In the genomic region with DNA sequence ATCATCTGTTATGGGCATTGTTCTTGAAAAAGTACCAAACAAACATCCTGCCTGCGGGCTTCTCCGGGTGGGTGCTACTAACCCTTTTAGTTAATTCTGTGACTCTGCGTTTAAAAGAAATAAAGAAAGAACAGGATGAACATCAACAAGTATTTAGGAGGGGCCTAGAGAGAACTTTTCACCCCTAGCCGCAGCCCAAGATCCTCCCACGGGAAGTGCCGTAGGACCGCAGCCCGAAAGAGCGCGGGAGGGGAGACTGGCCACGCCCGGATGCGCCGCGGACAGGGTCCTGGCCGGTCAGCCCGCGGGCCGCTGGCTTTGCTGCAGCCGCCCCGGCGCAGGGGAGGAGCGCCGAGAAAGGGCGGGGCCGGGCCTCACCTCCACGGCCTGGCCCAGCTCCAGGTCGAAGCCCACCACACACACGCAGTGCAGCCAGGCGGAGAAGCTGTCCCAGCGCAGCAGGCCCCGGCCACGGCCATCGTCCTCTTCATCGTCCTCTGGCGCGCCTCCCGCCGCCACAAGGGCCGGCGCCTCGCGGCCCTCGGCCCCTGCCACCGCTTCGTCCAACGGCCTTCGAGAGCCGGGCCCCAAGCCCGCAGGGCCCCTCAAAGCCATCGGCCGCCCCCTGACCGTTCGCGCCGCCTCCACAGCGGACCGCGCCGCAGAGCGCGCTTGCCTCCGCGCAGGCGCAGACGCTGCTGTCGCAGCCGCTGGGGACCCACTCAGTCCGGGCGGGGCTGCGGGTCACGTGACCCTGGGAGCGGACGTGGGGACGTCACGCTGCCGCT, we compare ENCODE assay signal across 8 cellular contexts. TPM values are rescaled to one million over a fixed set of nuclear protein-coding genes. Genes with fewer than 3 reads are reported as not detected.
DNase-seq lines count a peak whose midpoint lies in the region; ATAC-seq, FAIRE-seq and TF ChIP-seq lines count a peak whose summit lies in the region.

A gene with protein sequence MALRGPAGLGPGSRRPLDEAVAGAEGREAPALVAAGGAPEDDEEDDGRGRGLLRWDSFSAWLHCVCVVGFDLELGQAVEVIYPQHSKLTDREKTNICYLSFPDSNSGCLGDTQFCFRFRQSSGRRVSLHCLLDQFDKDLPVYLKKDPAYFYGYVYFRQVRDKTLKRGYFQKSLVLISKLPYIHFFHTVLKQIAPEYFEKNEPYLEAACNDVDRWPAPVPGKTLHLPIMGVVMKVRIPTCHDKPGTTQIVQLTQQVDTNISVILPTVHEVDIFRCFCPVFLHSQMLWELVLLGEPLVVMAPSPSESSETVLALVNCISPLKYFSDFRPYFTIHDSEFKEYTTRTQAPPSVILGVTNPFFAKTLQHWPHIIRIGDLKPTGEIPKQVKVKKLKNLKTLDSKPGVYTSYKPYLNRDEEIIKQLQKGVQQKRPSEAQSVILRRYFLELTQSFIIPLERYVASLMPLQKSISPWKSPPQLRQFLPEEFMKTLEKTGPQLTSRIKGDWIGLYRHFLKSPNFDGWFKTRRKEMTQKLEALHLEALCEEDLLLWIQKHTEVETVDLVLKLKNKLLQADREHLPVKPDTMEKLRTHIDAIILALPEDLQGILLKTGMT (minus strand): TSS at position 674 of the 788 bp plus-strand sequence. CDS start 59 bp downstream, at position 615.

- in situ Hi-C loops in HepG2 (cut with HindIII; ENCODE audit: extremely low pct_ligation_motif_present, low pct_unique_long_range_greater_than_20kb): no loop called here

- WGBS in HepG2 (ENCODE audit: low lambda C conversion rate): 0% methylated on average over 10 of the region's 77 CpGs

- H3K36me3 ChIP-seq in HepG2 (replicated peaks in 1 of 2; ENCODE audit: control insufficient read depth in 1 of 2, insufficient read depth in 2 of 2, low read length in 2 of 2): no peaks in the 10 kb centered on the region

- DNase-seq in NCI-H748 treated with DMSO at 0.1 percent for 48 hours (lab: John Stamatoyannopoulos, UW) (peak; percentile 69), HepG2 (ENCODE audit: low spot score) (peak; percentile 87)
- DNase-seq in activated CD4-positive, alpha-beta T cell treated with anti-CD3 and anti-CD28 coated beads, Interleukin-2, amount 50 U/mL, for 24 hours (ENCODE audit: low read depth in 1 of 2, low spot score in 1 of 2): peak; percentile 88 to 93
- DNase-seq in stimulated activated CD4-positive, alpha-beta T cell treated with anti-CD3 and anti-CD28 coated beads, Interleukin-2, amount 100 ng/mL, for 48 hours: peak; percentile 94

- peak within 1 kb of the TSS; percentile 73 for H3K4me2 ChIP-seq in HepG2 (ENCODE audit: low read depth, low read length)

- peak within 1 kb of the TSS; percentile 79 for H3K4me3 Mint-ChIP-seq in dendritic cell treated with granulocyte-macrophage colony-stimulating factor and Interleukin-4, amounts not matched to agents 40 ng/mL and 50 ng/mL, for 4 days

- H3K27ac ChIP-seq in C4-2B: peak within 1 kb of the TSS; percentile 96
- H3K27ac ChIP-seq in HepG2 (ENCODE audit: extremely low read length, insufficient read depth, low read length): peak within 1 kb of the TSS; percentile 90

- CTCF ChIA-PET in HepG2 (lab: Yijun Ruan, JAX; ENCODE audit: low intra/inter-chr PET ratio, low total read pairs): no interaction called here

- H3K27me3 Mint-ChIP-seq in dendritic cell treated with granulocyte-macrophage colony-stimulating factor and Interleukin-4, amounts not matched to agents 40 ng/mL and 50 ng/mL, for 4 days: no peaks in the 10 kb centered on the region

- peak within 1 kb of the TSS; percentile 82 for H3K27ac Mint-ChIP-seq in dendritic cell treated with granulocyte-macrophage colony-stimulating factor and Interleukin-4, amounts not matched to agents 40 ng/mL and 50 ng/mL, for 4 days

- ATAC-seq in GM19351 (IDR thresholded peaks at IDR 0.05; ENCODE audit: unreplicated experiment) (peak; percentile 80), HG03520 (IDR thresholded peaks at IDR 0.05; ENCODE audit: unreplicated experiment) (peak; percentile 74), HepG2 (peak; percentile 96)

- H3K9me3 ChIP-seq in HepG2 (ENCODE audit: low read length): no peaks in the 10 kb centered on the region

- H3K36me3 Mint-ChIP-seq in dendritic cell treated with granulocyte-macrophage colony-stimulating factor and Interleukin-4, amounts not matched to agents 40 ng/mL and 50 ng/mL, for 4 days (ENCODE audit: low read depth): no peaks in the 10 kb centered on the region

- H3K4me1 Mint-ChIP-seq in dendritic cell treated with granulocyte-macrophage colony-stimulating factor and Interleukin-4, amounts not matched to agents 40 ng/mL and 50 ng/mL, for 4 days (ENCODE audit: low read depth): peaks cover 34% of the 10 kb centered on the region

- TF ChIP-seq RAD21 in HepG2 (CRISPR knock-in tag; IDR thresholded peaks at IDR 0.05): peak; percentile 75

- peak; percentile 28 for FAIRE-seq in HepG2 (lab: Jason Lieb, UNC)

- no peak within 1 kb of the TSS for H2AFZ ChIP-seq in HepG2 (ENCODE audit: low read length)

- intact Hi-C loops in dendritic cell treated with granulocyte-macrophage colony-stimulating factor and Interleukin-4, amounts not matched to agents 40 ng/mL and 50 ng/mL, for 4 days (cut with micrococcal nuclease): loop anchor here (1.0 to 5.0 kb wide), 3 partner anchors 63 to 135 kb away; a partner anchor contains a TSS
- intact Hi-C loops in HepG2 (cut with micrococcal nuclease; ENCODE audit: unreplicated experiment): loop anchor here (2.0 kb wide), 1 partner anchor 64 kb away; a partner anchor contains a TSS

- peaks cover 39% of the 10 kb centered on the region for H3K4me1 ChIP-seq in HepG2 (ENCODE audit: insufficient read depth, low read length)

- H3K9me3 Mint-ChIP-seq in dendritic cell treated with granulocyte-macrophage colony-stimulating factor and Interleukin-4, amounts not matched to agents 40 ng/mL and 50 ng/mL, for 4 days: no peaks in the 10 kb centered on the region

- H3K79me2 ChIP-seq in HepG2 (ENCODE audit: insufficient read depth, low read length): peaks cover 23% of the 10 kb centered on the region

- TF ChIP-seq POLR2A in HepG2 (IDR thresholded peaks at IDR 0.05; ENCODE audit: insufficient read depth in 1 of 2, low read depth in 2 of 2, low read length in 2 of 2): peak; percentile 89

- TF ChIP-seq CTCF in C4-2B (conservative IDR thresholded peaks at IDR 0.05): no peak
- no peak for TF ChIP-seq CTCF in HepG2 (CRISPR knock-in tag; IDR thresholded peaks at IDR 0.05)

- POLR2A ChIA-PET in HepG2 (lab: Yijun Ruan, JAX): interaction anchor here (1.0 to 1.4 kb wide), 12 partner anchors 11 to 465 kb away, joined by 3 to 13 read pairs (median 4); a partner anchor contains a TSS

- H4K20me1 ChIP-seq in HepG2 (ENCODE audit: insufficient read depth, low read length): 0 out of 2 replicates have a peak, but pooled peaks cover 4% of the 10 kb centered on the region

- no peaks in the 10 kb centered on the region for H3K27me3 ChIP-seq in HepG2 (ENCODE audit: control insufficient read depth in 1 of 2, insufficient read depth in 2 of 2, low read length in 2 of 2)

- TF ChIP-seq EP300 in HepG2 (IDR thresholded peaks at IDR 0.05; ENCODE audit: low read depth in 2 of 2, low read length in 2 of 2): no peak
- no peak; the same call in 1 of the 2 replicates for TF ChIP-seq EP300 in HepG2 (CRISPR knock-in tag; IDR thresholded peaks at IDR 0.05; ENCODE audit: borderline replicate concordance)

- peak within 1 kb of the TSS; percentile 88 for H3K9ac ChIP-seq in HepG2 (ENCODE audit: insufficient read depth, low read depth, low read length)

- no TSS peak for BruUV-seq in HepG2 (replicated peaks; lab: Mats Ljungman, UMichigan)

- H3K4me3 ChIP-seq in HepG2 (replicated peaks in 1 of 3; ENCODE audit: insufficient read depth in 1 of 3, low read depth in 2 of 3, low read length in 3 of 3): peak within 1 kb of the TSS; percentile 70 to 82 (median 76)

TF ChIP-seq in HepG2, 621 proteins besides CTCF, POLR2A, EP300 and RAD21 (continues in another document):
- TF ChIP-seq SNRNP70 (IDR thresholded peaks at IDR 0.05; ENCODE audit: low read depth, low read length) (no peak), IKZF4 (CRISPR knock-in tag; IDR thresholded peaks at IDR 0.05; ENCODE audit: borderline replicate concordance, low read depth, not compliant biosample characterization) (peak; percentile 89), ZMYM4 (CRISPR knock-in tag; IDR thresholded peaks at IDR 0.05) (peak; percentile 89; the same call in 1 of the 2 replicates), HNRNPK (IDR thresholded peaks at IDR 0.05; ENCODE audit: low read depth, low read length, poor library complexity, severe bottlenecking) (no peak)
- TF ChIP-seq, protein P1, sequence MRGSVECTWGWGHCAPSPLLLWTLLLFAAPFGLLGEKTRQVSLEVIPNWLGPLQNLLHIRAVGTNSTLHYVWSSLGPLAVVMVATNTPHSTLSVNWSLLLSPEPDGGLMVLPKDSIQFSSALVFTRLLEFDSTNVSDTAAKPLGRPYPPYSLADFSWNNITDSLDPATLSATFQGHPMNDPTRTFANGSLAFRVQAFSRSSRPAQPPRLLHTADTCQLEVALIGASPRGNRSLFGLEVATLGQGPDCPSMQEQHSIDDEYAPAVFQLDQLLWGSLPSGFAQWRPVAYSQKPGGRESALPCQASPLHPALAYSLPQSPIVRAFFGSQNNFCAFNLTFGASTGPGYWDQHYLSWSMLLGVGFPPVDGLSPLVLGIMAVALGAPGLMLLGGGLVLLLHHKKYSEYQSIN (CRISPR knock-in tag; IDR thresholded peaks at IDR 0.05; ENCODE audit: borderline replicate concordance): no peak

RNA-seq across cellular contexts. Expression of the gene that starts here (rescaled TPM):
- total RNA-seq in HepG2 (2016; rRNA removed; fragmentation: Illumina TruSeq; extraction: Trizol): 9.4 and 12.8 TPM in 2 replicates
- 8.3 and 10.2 TPM in 2 replicates for total RNA-seq in HepG2 (2016; cell fraction: cytosol; rRNA removed; fragmentation: Illumina TruSeq; extraction: Trizol; ENCODE audit: low read depth)
- 9.9 and 12.4 TPM in 2 replicates for total RNA-seq in HepG2 (2016; cell fraction: insoluble cytoplasmic fraction; rRNA removed; fragmentation: Illumina TruSeq; extraction: Trizol)
- 4.6 and 5.3 TPM in 2 replicates for total RNA-seq in HepG2 (2016; cell fraction: membrane; rRNA removed; fragmentation: Illumina TruSeq; extraction: Trizol)
- total RNA-seq in HepG2 (2016; cell fraction: nucleus; rRNA removed; fragmentation: Illumina TruSeq; extraction: Trizol): 10.8 and 12.4 TPM in 2 replicates
- 9.7 and 11.1 TPM in 2 replicates for polyA plus RNA-seq in HepG2 (2011; rRNA removed)
- 4.4 and 9.0 TPM in 2 replicates for polyA plus RNA-seq in HepG2 (2011; cell fraction: cytosol; rRNA removed)
- 5.5 and 8.4 TPM in 2 replicates for polyA plus RNA-seq in HepG2 (2011; cell fraction: nucleus; rRNA removed)
- polyA plus RNA-seq in HepG2 (2012): 8.3 and 9.7 TPM in 2 replicates
- 0.28 and 0.61 TPM in 2 replicates for polyA plus RNA-seq in HepG2 (2016; cell fraction: cytosol; fragmentation: Illumina TruSeq; extraction: Trizol; ENCODE audit: low read depth)
- polyA plus RNA-seq in HepG2 (2016; cell fraction: insoluble cytoplasmic fraction; fragmentation: Illumina TruSeq; extraction: Trizol; ENCODE audit: low read depth): 7.7 and 8.2 TPM in 2 replicates
- 1.7 and 1.9 TPM in 2 replicates for polyA plus RNA-seq in HepG2 (2016; cell fraction: membrane; fragmentation: Illumina TruSeq; extraction: Trizol; ENCODE audit: low read depth)
- 14.9 and 16.0 TPM in 2 replicates for polyA plus RNA-seq in HepG2 (2016; cell fraction: nucleus; fragmentation: Illumina TruSeq; extraction: Trizol; ENCODE audit: insufficient read depth, low read depth)
- polyA minus RNA-seq in HepG2 (2011; rRNA and poly(A)+ RNA removed; ENCODE audit: low replicate concordance): 5.4 and 22.0 TPM in 2 replicates
- polyA minus RNA-seq in HepG2 (2011; cell fraction: cytosol; rRNA and poly(A)+ RNA removed): 8.2 and 11.8 TPM in 2 replicates
- 14.3 and 18.4 TPM in 2 replicates for polyA minus RNA-seq in HepG2 (2011; cell fraction: nucleus; rRNA and poly(A)+ RNA removed)

Comparison
In these comparisons a context has a peak if more than half of its experiments do, and no peak if none do; other contexts are left out.
1. Peak in every context shown above with its lines: DNase-seq, ATAC-seq, H3K4me3 ChIP-seq and H3K27ac ChIP-seq.